ENCODE assay signal across 12 cellular contexts in the genomic region with DNA sequence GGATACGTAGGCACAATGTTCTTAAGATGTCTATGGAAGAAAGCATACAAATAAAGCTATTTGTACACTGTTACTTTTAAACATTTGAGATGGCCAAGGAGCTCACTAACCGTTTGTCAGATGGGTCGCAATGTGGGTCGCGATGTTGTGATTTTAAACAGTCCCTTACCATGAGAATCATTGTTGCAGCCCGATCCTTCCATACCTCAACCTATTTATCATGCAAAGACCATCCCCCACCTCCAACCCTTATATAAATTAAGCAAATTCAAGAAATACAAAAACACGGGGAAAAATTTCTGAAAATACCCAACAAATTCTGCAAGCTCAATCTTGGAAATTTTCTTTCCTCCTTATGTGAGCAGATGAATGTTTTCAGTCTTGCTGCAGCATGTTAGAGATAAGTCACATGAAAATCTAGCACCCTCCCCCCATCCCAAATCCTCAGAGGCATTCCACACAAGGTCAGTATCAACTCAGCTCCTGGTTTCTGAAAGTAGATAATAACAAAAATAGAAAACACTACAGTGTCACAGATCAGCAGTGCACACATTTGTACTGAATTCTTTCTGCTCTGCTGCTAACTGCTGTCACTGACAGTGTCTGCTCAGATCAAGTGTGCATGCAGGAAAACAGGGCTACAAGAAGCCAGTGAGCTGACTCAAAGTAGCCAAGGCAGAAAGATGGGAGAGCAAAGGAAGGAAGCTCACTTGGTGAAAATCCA.
A peak's percentile ranks its signal among the peaks of the same experiment; 100 is the strongest.
DNase-seq lines count a peak whose midpoint lies in the region; ATAC-seq and TF ChIP-seq lines count a peak whose summit lies in the region.
"Had no signal": no experiment of that assay in that cellular context is flagged by ENCODE, and none has a peak within 500 bp of the region (broad histone marks: within the 10 kb centered on the region; RNA-seq: fewer than 3 reads in every experiment).

No MANE protein-coding gene starts in this region.

- peak overlapping the region; percentile 50 to 71 for H3K4me3 Mint-ChIP-seq in H9
- H3K4me3 Mint-ChIP-seq in effector memory CD8-positive, alpha-beta T cell = no peak overlapping the region

- no peak overlapping the region for H3K23ac ChIP-seq in H9 (ENCODE audit: insufficient read length, low read depth, low read length)

- no CpG with 5 or more reads among the region's 7 CpGs for WGBS in H9 (ENCODE audit: extremely low coverage, insufficient read length, low lambda C conversion rate)
- 70% methylated on average over 7 of the region's 7 CpGs for WGBS in right lobe of liver (ENCODE audit: insufficient coverage, low coverage, low lambda C conversion rate, missing lambda C conversion rate)

- H3K4me1 Mint-ChIP-seq in H9 = peaks cover 27 to 35% of the 10 kb centered on the region in 2 experiments
- H3K4me1 Mint-ChIP-seq in effector memory CD8-positive, alpha-beta T cell (ENCODE audit: low read depth in 2 of 2) = peaks cover 17 to 42% of the 10 kb centered on the region in 2 donors

- H3K9ac ChIP-seq in H9 (ENCODE audit: extremely low read depth, insufficient read length, low read length) = peak overlapping the region; percentile 18

- no TSS peak for BruUV-seq in A673 (replicated peaks; lab: Mats Ljungman, UMichigan)

- H3K27me3 ChIP-seq in A673 (replicated peaks; ENCODE audit: insufficient read depth, low read depth, low read length, poor library complexity) (no peaks in the 10 kb centered on the region), H9 (ENCODE audit: insufficient read depth, low read length) (no peaks in the 10 kb centered on the region), right lobe of liver (no peaks in the 10 kb centered on the region)

- H3K23me2 ChIP-seq in H9 (ENCODE audit: insufficient read length, low read depth, low read length, poor library complexity, severe bottlenecking) = no peaks in the 10 kb centered on the region

- no peak for ATAC-seq in effector memory CD8-positive, alpha-beta T cell (replicated peaks)
- ATAC-seq in right lobe of liver = peak; percentile 37 to 82 (median 66)

- no peaks in the 10 kb centered on the region for H3K79me1 ChIP-seq in H9 (ENCODE audit: insufficient read depth, low read depth, low read length, poor library complexity, severe bottlenecking)

- peak overlapping the region; percentile 56 for H3T11ph ChIP-seq in H9 (ENCODE audit: low read length)

- H3K18ac ChIP-seq in H9 (ENCODE audit: insufficient read length, low read depth, low read length) = peak overlapping the region; percentile 47

- no peak for TF ChIP-seq CTCF in A673 (conservative IDR thresholded peaks at IDR 0.05; ENCODE audit: low read depth, low read length)
- TF ChIP-seq CTCF in H9 (conservative IDR thresholded peaks at IDR 0.05) = no peak
- TF ChIP-seq CTCF in right lobe of liver (IDR thresholded peaks at IDR 0.05) = no peak

- H4K5ac ChIP-seq in H9 (ENCODE audit: insufficient read length, low read depth, low read length) = no peak overlapping the region

- H3K9me3 ChIP-seq in A673 (ENCODE audit: low read depth, low read length, poor library complexity, severe bottlenecking) = no peaks in the 10 kb centered on the region
- H3K9me3 ChIP-seq in H9 (ENCODE audit: control insufficient read depth, low read depth, low read length) = no peaks in the 10 kb centered on the region
- H3K9me3 ChIP-seq in right lobe of liver = no peaks in the 10 kb centered on the region

- peak overlapping the region; percentile 45; the same call in 1 of the 2 replicates for H3K14ac ChIP-seq in H9 (ENCODE audit: insufficient read depth, low read length)

- peak overlapping the region; percentile 63 for H3K4me2 ChIP-seq in H9 (ENCODE audit: insufficient read depth, insufficient read length, low read length)

- H3K27me3 Mint-ChIP-seq in H9 (ENCODE audit: low read depth) = no peaks in the 10 kb centered on the region
- no peaks in the 10 kb centered on the region for H3K27me3 Mint-ChIP-seq in effector memory CD8-positive, alpha-beta T cell

- peak overlapping the region; percentile 7 for H2BK5ac ChIP-seq in H9 (ENCODE audit: insufficient read length, low read length)

- peak overlapping the region; percentile 90 to 97 (median 91) for H3K27ac Mint-ChIP-seq in H9
- peak overlapping the region; percentile 4 to 51 for H3K27ac Mint-ChIP-seq in effector memory CD8-positive, alpha-beta T cell

- peak overlapping the region; percentile 49 for H2BK20ac ChIP-seq in H9 (ENCODE audit: low read depth, low read length, poor library complexity, severe bottlenecking)

- peaks cover 0 to 3% (median under 1%) of the 10 kb centered on the region in 3 experiments; a peak in 5 of 7 replicates for H3K36me3 Mint-ChIP-seq in H9 (ENCODE audit: insufficient read depth in 1 of 3, low read depth in 3 of 3)
- peaks cover 37% of the 10 kb centered on the region for H3K36me3 Mint-ChIP-seq in effector memory CD8-positive, alpha-beta T cell (ENCODE audit: insufficient read depth)

- intact Hi-C loops in A673 (cut with micrococcal nuclease; ENCODE audit: unreplicated experiment) = no loop called here
- intact Hi-C loops in right lobe of liver (cut with DNase I) = no loop called here

- no peak overlapping the region for H3K56ac ChIP-seq in H9 (ENCODE audit: insufficient read length, low read depth, low read length)

- H3K9me3 Mint-ChIP-seq in H9 = no peaks in the 10 kb centered on the region
- peaks cover 0 to under 1% of the 10 kb centered on the region in 2 donors for H3K9me3 Mint-ChIP-seq in effector memory CD8-positive, alpha-beta T cell

- peak overlapping the region; percentile 14 for H2BK120ac ChIP-seq in H9 (ENCODE audit: low read depth, low read length, poor library complexity, severe bottlenecking)

- H3K4me3 ChIP-seq in A673 (ENCODE audit: low read depth, low read length, poor library complexity, severe bottlenecking) (no peak overlapping the region), right lobe of liver (no peak overlapping the region)
- H3K4me3 ChIP-seq: lung had no signal

- CTCF ChIA-PET in A673 (lab: Charles Lee) = no interaction called here

- no peak overlapping the region for H4K91ac ChIP-seq in H9 (ENCODE audit: insufficient read length, low read depth, low read length)

- H3K4ac ChIP-seq in H9 (ENCODE audit: low read depth, low read length) = no peak overlapping the region

- no peak overlapping the region for H2AFZ ChIP-seq in H9 (ENCODE audit: low read length)

- H2AK5ac ChIP-seq in H9 (ENCODE audit: insufficient read length, low read length) = no peak overlapping the region

- H2BK15ac ChIP-seq in H9 (ENCODE audit: low read depth, low read length) = no peak overlapping the region

- H3K27ac ChIP-seq in A673 (ENCODE audit: low read depth, low read length, poor library complexity, severe bottlenecking) (peak overlapping the region; percentile 59), H9 (ENCODE audit: insufficient read length, low read depth, low read length) (peak overlapping the region; percentile 24), right lobe of liver (no peak overlapping the region)
- H3K27ac ChIP-seq: VCaP had no signal

- TF ChIP-seq POLR2A in right lobe of liver (IDR thresholded peaks at IDR 0.05) = no peak

- H3K79me2 ChIP-seq in H9 (ENCODE audit: insufficient read depth, low read length) = no peaks in the 10 kb centered on the region

- POLR2A ChIA-PET in A673 (lab: Charles Lee; ENCODE audit: low non-redundant PET) = interaction anchor here (1.2 kb wide), 1 partner anchor 22 kb away, joined by 3 read pairs; no protein-coding TSS in a partner anchor

- H4K20me1 ChIP-seq in H9 (ENCODE audit: control insufficient read depth, insufficient read depth, insufficient read length) = no peaks in the 10 kb centered on the region

- peaks cover 20% of the 10 kb centered on the region for H3K4me1 ChIP-seq in A673 (ENCODE audit: insufficient read depth, low read length, poor library complexity, severe bottlenecking)
- H3K4me1 ChIP-seq in H9 (ENCODE audit: insufficient read depth, low read length) = peaks cover 2% of the 10 kb centered on the region; the same call in 1 of the 2 replicates
- no peaks in the 10 kb centered on the region for H3K4me1 ChIP-seq in right lobe of liver

- H3K36me3 ChIP-seq in A673 (ENCODE audit: insufficient read depth, low read length, poor library complexity, severe bottlenecking) (no peaks in the 10 kb centered on the region), right lobe of liver (peaks cover 0 to 2% (median 0%) of the 10 kb centered on the region in 4 donors)

- DNase-seq in A673 (ENCODE audit: low spot score) (no peak), H9 (no peak), right lobe of liver (no peak), NCI-H2107 (lab: John Stamatoyannopoulos, UW) (no peak), NCI-H2081 (lab: John Stamatoyannopoulos, UW) (no peak), NCI-H1930 (lab: John Stamatoyannopoulos, UW) (no peak)
- no peak for DNase-seq in effector memory CD8-positive, alpha-beta T cell
- DNase-seq in stimulated activated CD4-positive, alpha-beta T cell treated with anti-CD3 and anti-CD28 coated beads, Interleukin-2, amount 100 ng/mL, for 48 hours = no peak
- DNase-seq: KBM-7, NCI-H526 treated with DMSO at 0.1 percent for 48 hours had no signal

- no peak overlapping the region for H2BK12ac ChIP-seq in H9 (ENCODE audit: insufficient read length, low read depth, low read length)

- no peak overlapping the region for H4K8ac ChIP-seq in H9 (replicated peaks; ENCODE audit: insufficient read length, low read depth, low read length)

Comparison
In these comparisons a context has a peak if more than half of its experiments do, and no peak if none do; other contexts are left out.
1. H3K27ac ChIP-seq: peak in A673 (single experiment) and H9 (single experiment); none in right lobe of liver (0 of 3).
2. H3K4me3 Mint-ChIP-seq: peak in H9 (2 of 2); none in effector memory CD8-positive, alpha-beta T cell (0 of 2).